In the genomic region with DNA sequence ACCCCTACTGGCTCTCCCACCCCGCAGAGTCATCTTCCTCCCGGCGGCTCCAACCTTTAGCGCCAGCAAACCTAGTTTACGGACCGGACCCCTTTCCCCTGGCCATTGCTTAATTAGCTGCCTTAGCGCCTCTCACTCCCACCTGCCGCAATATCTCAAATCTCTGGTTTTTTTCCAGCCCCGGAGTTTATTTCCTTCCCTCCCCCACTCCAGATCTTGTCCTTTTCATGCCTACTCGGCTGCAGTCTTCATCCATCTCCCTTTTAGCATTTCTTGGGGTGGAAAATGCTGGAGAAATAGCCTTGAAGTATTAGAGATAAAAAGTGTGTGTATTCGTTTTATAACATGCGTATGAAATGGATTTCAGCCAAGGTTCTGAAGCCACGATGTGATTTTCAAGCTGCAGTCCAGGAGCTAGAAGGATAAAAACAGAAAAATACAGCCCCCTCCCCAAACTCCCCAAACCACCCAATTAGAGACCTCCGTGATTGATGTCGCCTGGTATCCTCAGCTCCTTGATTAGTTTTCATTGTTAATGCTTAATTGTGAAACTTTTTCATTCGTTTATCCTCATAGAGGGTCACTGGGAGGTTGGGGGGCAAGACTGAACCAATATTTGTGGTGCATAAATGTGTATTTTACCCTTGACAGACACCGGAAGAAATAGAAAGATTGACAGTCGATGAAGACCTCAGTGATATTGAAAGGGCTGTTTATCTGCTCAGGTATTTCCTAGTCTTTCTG, we compare ENCODE assay signal across 9 cellular contexts. TPM values are rescaled to one million over a fixed set of nuclear protein-coding genes. Genes with fewer than 3 reads are reported as not detected.
DNase-seq lines count a peak whose midpoint lies in the region; ATAC-seq and TF ChIP-seq lines count a peak whose summit lies in the region.
"Had no signal": no experiment of that assay in that cellular context is flagged by ENCODE, and none has a peak within 500 bp of the region (broad histone marks: within the 10 kb centered on the region; RNA-seq: fewer than 3 reads in every experiment).

No MANE protein-coding gene starts in this region.

- H3K4me3 ChIP-seq in CD4-positive, alpha-beta memory T cell (ENCODE audit: low read length in 2 of 2), result no peak overlapping the region
- H3K4me3 ChIP-seq in Loucy (ENCODE audit: low read length, poor library complexity, severe bottlenecking) (no peak overlapping the region), dorsolateral prefrontal cortex (peak overlapping the region; percentile 32 to 93 (median 80)), neural cell (ENCODE audit: low read length) (peak overlapping the region; percentile 77), tibial artery (no peak overlapping the region)

- H3K4me3 Mint-ChIP-seq in CD4-positive, alpha-beta memory T cell, result peak overlapping the region; percentile 78 to 89 (median 82)

- H3K9me3 Mint-ChIP-seq in CD4-positive, alpha-beta memory T cell, result peaks cover 0 to 4% (median 0%) of the 10 kb centered on the region in 8 donors

- intact Hi-C loops in CD4-positive, alpha-beta memory T cell (cut with micrococcal nuclease), result loop anchor here (2.0 kb wide), 1 partner anchor 213 kb away; no protein-coding TSS in a partner anchor
- intact Hi-C loops in dorsolateral prefrontal cortex (cut with DNase I) (loop anchor here in 1 of 2 donors (5.0 to 10.0 kb wide), 3 partner anchors 38 to 241 kb away; no protein-coding TSS in a partner anchor), tibial artery (cut with DNase I; ENCODE audit: low total_unique reads) (no loop called here)

- peaks cover 18 to 32% (median 24%) of the 10 kb centered on the region in 4 donors for H3K4me1 Mint-ChIP-seq in CD4-positive, alpha-beta memory T cell

- peaks cover 3% of the 10 kb centered on the region for H3K27me3 ChIP-seq in CD4-positive, alpha-beta memory T cell (ENCODE audit: insufficient read depth, low read length)
- H3K27me3 ChIP-seq in Loucy (ENCODE audit: insufficient read depth, low read length, poor library complexity, severe bottlenecking) (no peaks in the 10 kb centered on the region), dorsolateral prefrontal cortex (peaks cover 0 to 7% (median 0%) of the 10 kb centered on the region in 45 donors), neural cell (ENCODE audit: insufficient read depth, low read depth, low read length) (peaks cover 30% of the 10 kb centered on the region), tibial artery (peaks cover 3 to 55% of the 10 kb centered on the region in 2 donors)

- H3F3A ChIP-seq in Loucy (ENCODE audit: low read depth) (peaks cover 2% of the 10 kb centered on the region; the same call in 1 of the 2 replicates), neural cell (ENCODE audit: insufficient read depth, low read length, poor library complexity, severe bottlenecking) (no peaks in the 10 kb centered on the region)

- H3K9ac ChIP-seq in Loucy (ENCODE audit: low read depth, low read length, poor library complexity, severe bottlenecking) (no peak overlapping the region), neural cell (ENCODE audit: low read length) (peak overlapping the region; percentile 57)

- H3K4me2 ChIP-seq in Loucy (ENCODE audit: low read depth, low read length, poor library complexity, severe bottlenecking) (no peak overlapping the region), neural cell (ENCODE audit: low read length) (peak overlapping the region; percentile 13)

- H4K20me1 ChIP-seq in Loucy (ENCODE audit: insufficient read depth, low read length, poor library complexity, severe bottlenecking) (no peaks in the 10 kb centered on the region), neural cell (ENCODE audit: insufficient read depth) (no peaks in the 10 kb centered on the region)

- peaks cover 9% of the 10 kb centered on the region for H3K4me1 ChIP-seq in CD4-positive, alpha-beta memory T cell (ENCODE audit: insufficient read depth, low read length)
- H3K4me1 ChIP-seq in Loucy (ENCODE audit: insufficient read depth, low read length, poor library complexity, severe bottlenecking) (peaks cover 9% of the 10 kb centered on the region), tibial artery (peaks cover 6 to 22% (median 18%) of the 10 kb centered on the region in 4 donors)

- ATAC-seq in HG02763 (IDR thresholded peaks at IDR 0.05; ENCODE audit: unreplicated experiment), result no peak

- H3K27me3 Mint-ChIP-seq in CD4-positive, alpha-beta memory T cell, result peaks cover 0 to 7% of the 10 kb centered on the region in 2 donors

- H3K9me3 ChIP-seq in CD4-positive, alpha-beta memory T cell (ENCODE audit: control insufficient read depth in 1 of 2, low read length in 2 of 2), result no peaks in the 10 kb centered on the region
- H3K9me3 ChIP-seq in Loucy (ENCODE audit: insufficient read depth, low read depth, low read length), result no peaks in the 10 kb centered on the region
- no peaks in the 10 kb centered on the region for H3K9me3 ChIP-seq in neural cell (ENCODE audit: low read length)
- H3K9me3 ChIP-seq in tibial artery, result no peaks in the 10 kb centered on the region

- peak in 1 of 5 donors; percentile 12 for DNase-seq in CD4-positive, alpha-beta memory T cell
- DNase-seq in dorsolateral prefrontal cortex (no peak), tibial artery (no peak), 8988T (no peak), COR-L47 (lab: John Stamatoyannopoulos, UW) (no peak)
- DNase-seq: cerebellar nuclear complex had no signal

- no peaks in the 10 kb centered on the region for H3K36me3 ChIP-seq in CD4-positive, alpha-beta memory T cell (ENCODE audit: insufficient read depth, low read length)
- no peaks in the 10 kb centered on the region for H3K36me3 ChIP-seq in Loucy (ENCODE audit: insufficient read depth, low read length)
- no peaks in the 10 kb centered on the region for H3K36me3 ChIP-seq in neural cell (ENCODE audit: insufficient read depth, low read length)
- H3K36me3 ChIP-seq in tibial artery, result no peaks in the 10 kb centered on the region

- TF ChIP-seq CTCF in Loucy (conservative IDR thresholded peaks at IDR 0.05; ENCODE audit: low read length), result no peak
- TF ChIP-seq CTCF in dorsolateral prefrontal cortex (IDR thresholded peaks at IDR 0.05 in 54 of 56, conservative IDR thresholded peaks at IDR 0.05 in 2 of 56; ENCODE audit: low read depth in 1 of 56, partially characterized antibody in 56 of 56), result no peak
- no peak for TF ChIP-seq CTCF in neural cell (IDR thresholded peaks at IDR 0.05; ENCODE audit: poor library complexity, severe bottlenecking)
- no peak for TF ChIP-seq CTCF in tibial artery (IDR thresholded peaks at IDR 0.05)

- TF ChIP-seq RAD21 in neural cell (conservative IDR thresholded peaks at IDR 0.05), result no peak

- 0 out of 2 replicates have a peak overlapping the region, but pooled peaks have one; percentile 6 for H2AFZ ChIP-seq in Loucy (ENCODE audit: low read length)
- no peak overlapping the region for H2AFZ ChIP-seq in neural cell (ENCODE audit: low read depth, low read length)

- no peak overlapping the region for H3K27ac ChIP-seq in CD4-positive, alpha-beta memory T cell (ENCODE audit: low read depth, low read length)
- H3K27ac ChIP-seq in dorsolateral prefrontal cortex, result peak overlapping the region in 46 of 59 donors; percentile 3 to 81 (median 52)
- H3K27ac ChIP-seq in neural cell (ENCODE audit: low read length), result no peak overlapping the region
- H3K27ac ChIP-seq in tibial artery, result no peak overlapping the region

- no peaks in the 10 kb centered on the region for H3K9me2 ChIP-seq in Loucy (replicated peaks; ENCODE audit: low read depth, low read length)
- H3K9me2 ChIP-seq in neural cell (ENCODE audit: insufficient read depth, low read length), result no peaks in the 10 kb centered on the region

- H3K36me3 Mint-ChIP-seq in CD4-positive, alpha-beta memory T cell, result no peaks in the 10 kb centered on the region

- H3K27ac Mint-ChIP-seq in CD4-positive, alpha-beta memory T cell, result peak overlapping the region; percentile 18 to 87 (median 67)

- no peak for TF ChIP-seq EP300 in neural cell (conservative IDR thresholded peaks at IDR 0.05; ENCODE audit: poor library complexity, severe bottlenecking)

- no peaks in the 10 kb centered on the region for H3K79me2 ChIP-seq in Loucy (ENCODE audit: insufficient read depth, low read length)
- H3K79me2 ChIP-seq in neural cell (replicated peaks; ENCODE audit: insufficient read depth, low read length), result no peaks in the 10 kb centered on the region

- CTCF ChIA-PET in CD4-positive, alpha-beta memory T cell (lab: Charles Lee; ENCODE audit: partially characterized antibody), result interaction anchor here (1.1 to 3.6 kb wide), 6 partner anchors 33 to 1068 kb away, joined by 3 to 27 read pairs (median 4); no protein-coding TSS in a partner anchor

- POLR2A ChIA-PET in CD4-positive, alpha-beta memory T cell (lab: Charles Lee; ENCODE audit: partially characterized antibody), result interaction anchor here (0.9 to 3.3 kb wide), 9 partner anchors 14 to 150 kb away, joined by 3 to 35 read pairs (median 4); partner anchors contain the start of genes DDX24, IFI27L1, IFI27L2 and OTUB2

TF ChIP-seq in neural cell, 6 proteins besides CTCF, POLR2A, EP300 and RAD21 (continues in another document):
- TF ChIP-seq POLR2AphosphoS5 (IDR thresholded peaks at IDR 0.05), result no peak
- no peak for TF ChIP-seq EZH2 (IDR thresholded peaks at IDR 0.05; ENCODE audit: borderline replicate concordance, insufficient read depth, low read length, poor library complexity, severe bottlenecking)
- TF ChIP-seq SMC3 (conservative IDR thresholded peaks at IDR 0.05; ENCODE audit: poor library complexity), result no peak
- TF ChIP-seq MXI1 (conservative IDR thresholded peaks at IDR 0.05; ENCODE audit: poor library complexity, severe bottlenecking), result no peak
- no peak for TF ChIP-seq TAF1 (IDR thresholded peaks at IDR 0.05; ENCODE audit: low read depth)

RNA-seq across cellular contexts. Expression of gene PPP4R4, which starts 1.5 kb away (rescaled TPM):
- 1 to 10 TPM; 6.3 to 7.3 TPM for total RNA-seq in CD4-positive, alpha-beta memory T cell
- polyA plus RNA-seq in CD4-positive, alpha-beta memory T cell, result 1 to 10 TPM in 1 of 2 donors, under 1 TPM in 1; 0.38 to 1.2 TPM
- total RNA-seq in dorsolateral prefrontal cortex, result 10 to 100 TPM in 119 of 120 experiments, 1 to 10 TPM in 1; 9.9 to 65.6 (median 28.7) TPM
- polyA plus RNA-seq in neural cell, result 4.8 and 5.9 TPM in 2 replicates
- 7.8 and 10.3 TPM in 2 replicates for polyA minus RNA-seq in neural cell

RNA-seq across cellular contexts. Expression of gene IFI27L2, which starts 46.2 kb away (rescaled TPM):
- total RNA-seq in CD4-positive, alpha-beta memory T cell, result 10 to 100 TPM; 34.0 to 38.2 TPM
- polyA plus RNA-seq in CD4-positive, alpha-beta memory T cell, result 10 to 100 TPM; 61.4 to 87.9 TPM
- total RNA-seq in dorsolateral prefrontal cortex, result 100 to 1,000 TPM in 1 of 120 experiments, 10 to 100 TPM in 119; 39.5 to 131 (median 61.8) TPM
- 15.3 and 23.7 TPM in 2 replicates for polyA plus RNA-seq in neural cell
- 2.2 TPM in 2 replicates for polyA minus RNA-seq in neural cell

Comparison
In these comparisons a context has a peak if more than half of its experiments do, and no peak if none do; other contexts are left out.
1. H3K27ac ChIP-seq: peak in dorsolateral prefrontal cortex (46 of 59); none in CD4-positive, alpha-beta memory T cell (single experiment), neural cell (single experiment) and tibial artery (0 of 2).
2. H3K4me3 ChIP-seq: peak in dorsolateral prefrontal cortex (59 of 59) and neural cell (single experiment); none in CD4-positive, alpha-beta memory T cell (0 of 2), Loucy (single experiment) and tibial artery (0 of 2).